In genomic region chr16:19696312-19696711, GRCh38 we compare ENCODE assay signal across 9 cellular contexts. TPM values are rescaled to one million over a fixed set of nuclear protein-coding genes. Genes with fewer than 3 reads are reported as not detected.
DNase-seq lines count a peak whose midpoint lies in the region; ATAC-seq and TF ChIP-seq lines count a peak whose summit lies in the region.
"Had no signal": no experiment of that assay in that cellular context is flagged by ENCODE, and none has a peak within 500 bp of the region (broad histone marks: within the 10 kb centered on the region; RNA-seq: fewer than 3 reads in every experiment).

No MANE protein-coding gene starts in this region.

- H3K4me1 Mint-ChIP-seq in activated CD8-positive, alpha-beta T cell treated with anti-CD3 and anti-CD28 coated beads, Interleukin-2, amount 10 ng/mL, durations not matched to agents 7 days and 5 days (ENCODE audit: low read depth), result peaks cover 31% of the 10 kb centered on the region

- no peak overlapping the region for H3K4me3 Mint-ChIP-seq in activated CD8-positive, alpha-beta T cell treated with anti-CD3 and anti-CD28 coated beads, Interleukin-2, amount 10 ng/mL, durations not matched to agents 7 days and 5 days

- no peak for TF ChIP-seq CTCF in omental fat pad (IDR thresholded peaks at IDR 0.05)

- no peaks in the 10 kb centered on the region for H3K27me3 Mint-ChIP-seq in activated CD8-positive, alpha-beta T cell treated with anti-CD3 and anti-CD28 coated beads, Interleukin-2, amount 10 ng/mL, durations not matched to agents 7 days and 5 days (ENCODE audit: low read depth)

- H3K27ac ChIP-seq in aorta (ENCODE audit: low read depth in 1 of 2, low read length in 2 of 2), result no peak overlapping the region

- peak; percentile 58 for ATAC-seq in activated CD8-positive, alpha-beta T cell treated with anti-CD3 and anti-CD28 coated beads, Interleukin-2, amount 10 ng/mL, durations not matched to agents 7 days and 5 days
- peak; percentile 77 for ATAC-seq in omental fat pad (ENCODE audit: low FRiP score)
- ATAC-seq in aorta (ENCODE audit: low FRiP score), result peak; percentile 51

- DNase-seq in COR-L47 (lab: John Stamatoyannopoulos, UW), result peak; percentile 94
- peak; percentile 67 for DNase-seq in NCI-H2171 treated with DMSO at 0.1 percent for 48 hours (lab: John Stamatoyannopoulos, UW)
- peak; percentile 60 for DNase-seq in activated CD8-positive, alpha-beta T cell treated with anti-CD3 and anti-CD28 coated beads, Interleukin-2, amount 10 ng/mL, durations not matched to agents 7 days and 5 days
- DNase-seq in epidermal melanocyte (ENCODE audit: insufficient read length, low spot score), result peak; percentile 44
- DNase-seq in omental fat pad (ENCODE audit: low spot score), result peak; percentile 86
- peak; percentile 86 to 87 for DNase-seq in aorta
- no peak for DNase-seq in HEK293T (ENCODE audit: extremely low spot score)
- no peak for DNase-seq in retina

- peaks cover 46% of the 10 kb centered on the region for H3K36me3 Mint-ChIP-seq in activated CD8-positive, alpha-beta T cell treated with anti-CD3 and anti-CD28 coated beads, Interleukin-2, amount 10 ng/mL, durations not matched to agents 7 days and 5 days (ENCODE audit: low read depth)

- 21 to 22% methylated on average over 10 of the region's 10 CpGs for WGBS in aorta, 2 donors

- no peaks in the 10 kb centered on the region for H3K4me1 ChIP-seq in aorta (ENCODE audit: control insufficient read depth in 1 of 2, insufficient read depth in 2 of 2, low read length in 2 of 2)

- POLR2A ChIA-PET in activated CD8-positive, alpha-beta T cell treated with anti-CD3 and anti-CD28 coated beads, Interleukin-2, amount 10 ng/mL, durations not matched to agents 7 days and 5 days (lab: Charles Lee), result no interaction called here
- POLR2A ChIA-PET in HEK293T (lab: Yijun Ruan, JAX), result interaction anchor here (1.3 to 1.8 kb wide), 2 partner anchors 10 to 22 kb away, joined by 3 to 4 read pairs; partner anchors contain the start of genes IQCK and KNOP1

- intact Hi-C loops in aorta (cut with DNase I), result no loop called here

- H3K36me3 ChIP-seq in aorta (ENCODE audit: control insufficient read depth in 1 of 2, insufficient read depth in 2 of 2, low read length in 1 of 2), result peaks cover 0 to 3% of the 10 kb centered on the region in 2 donors

- no peaks in the 10 kb centered on the region for H3K9me3 Mint-ChIP-seq in activated CD8-positive, alpha-beta T cell treated with anti-CD3 and anti-CD28 coated beads, Interleukin-2, amount 10 ng/mL, durations not matched to agents 7 days and 5 days (ENCODE audit: insufficient read depth)

- no peaks in the 10 kb centered on the region for H3K27me3 ChIP-seq in aorta (ENCODE audit: control insufficient read depth in 1 of 2, insufficient read depth in 2 of 2, low read length in 1 of 2)

- CTCF ChIA-PET in activated CD8-positive, alpha-beta T cell treated with anti-CD3 and anti-CD28 coated beads, Interleukin-2, amount 10 ng/mL, durations not matched to agents 7 days and 5 days (lab: Charles Lee), result interaction anchor here (0.7 to 1.4 kb wide), 6 partner anchors 47 to 211 kb away, joined by 3 to 5 read pairs (median 4); partner anchors contain the start of gene VPS35L
- CTCF ChIA-PET in HEK293T (lab: Yijun Ruan, JAX), result interaction anchor here (0.7 kb wide), 1 partner anchor 1667 kb away, joined by 3 read pairs; no protein-coding TSS in a partner anchor

- H3K27ac Mint-ChIP-seq in activated CD8-positive, alpha-beta T cell treated with anti-CD3 and anti-CD28 coated beads, Interleukin-2, amount 10 ng/mL, durations not matched to agents 7 days and 5 days, result peak overlapping the region; percentile 57

- no peaks in the 10 kb centered on the region for H3K9me3 ChIP-seq in aorta (ENCODE audit: control insufficient read depth, low read length)
- H3K9me3 ChIP-seq: HAP-1 had no signal

- no peak overlapping the region for H3K4me3 ChIP-seq in aorta (ENCODE audit: low read length in 2 of 2)
- H3K4me3 ChIP-seq: HAP-1 had no signal

TF ChIP-seq in HEK293T, 16 proteins besides CTCF, POLR2A, EP300 and RAD21:
- TF ChIP-seq SP1 (IDR thresholded peaks at IDR 0.05) (no peak), NFRKB (IDR thresholded peaks at IDR 0.05) (no peak), PKNOX1 (IDR thresholded peaks at IDR 0.05) (no peak), ARNT (IDR thresholded peaks at IDR 0.05) (no peak), CTBP1 (IDR thresholded peaks at IDR 0.05; ENCODE audit: borderline replicate concordance) (no peak), FOXM1 (IDR thresholded peaks at IDR 0.05; ENCODE audit: borderline replicate concordance) (no peak), FOXA1 (IDR thresholded peaks at IDR 0.05) (no peak), LEF1 (IDR thresholded peaks at IDR 0.05; ENCODE audit: borderline replicate concordance) (no peak), FOXK2 (IDR thresholded peaks at IDR 0.05) (no peak), HDGF (IDR thresholded peaks at IDR 0.05; ENCODE audit: borderline replicate concordance) (no peak), ZNF384 (IDR thresholded peaks at IDR 0.05) (no peak)
TF ChIP-seq in HEK293T: peak in this region for 0.

RNA-seq across cellular contexts. Expression of gene KNOP1, which starts 21.7 kb away (rescaled TPM):
- total RNA-seq in activated CD8-positive, alpha-beta T cell treated with anti-CD3 and anti-CD28 coated beads, Interleukin-2, amount 10 ng/mL, durations not matched to agents 7 days and 5 days, result 10 to 100 TPM; 22.0 to 23.7 TPM
- 10 to 100 TPM in 2 of 4 donors, 1 to 10 TPM in 2; 4.6 to 19.9 (median 10.1) TPM for total RNA-seq in omental fat pad
- total RNA-seq in aorta, result 10 to 100 TPM in 1 of 2 donors, 1 to 10 TPM in 1; 7.6 to 11.6 TPM
- 10 to 100 TPM in 1 of 2 donors, 1 to 10 TPM in 1; 6.5 to 12.9 TPM for polyA plus RNA-seq in aorta

RNA-seq across cellular contexts. Expression of gene IQCK, which starts 21.8 kb away (rescaled TPM):
- total RNA-seq in activated CD8-positive, alpha-beta T cell treated with anti-CD3 and anti-CD28 coated beads, Interleukin-2, amount 10 ng/mL, durations not matched to agents 7 days and 5 days, result under 1 TPM; 0.81 to 0.97 TPM
- total RNA-seq in omental fat pad (10 to 100 TPM; 14.5 to 28.2 (median 18.9) TPM), aorta (1 to 10 TPM; 5.0 to 10.0 TPM)
- polyA plus RNA-seq in aorta, result 1 to 10 TPM; 4.0 to 6.4 TPM

Comparison
In these comparisons a context has a peak if more than half of its experiments do, and no peak if none do; other contexts are left out.
1. DNase-seq: peak in COR-L47 (single experiment), NCI-H2171 treated with DMSO at 0.1 percent for 48 hours (single experiment), activated CD8-positive, alpha-beta T cell treated with anti-CD3 and anti-CD28 coated beads, Interleukin-2, amount 10 ng/mL, durations not matched to agents 7 days and 5 days (single experiment), epidermal melanocyte (single experiment), omental fat pad (single experiment) and aorta (2 of 2); none in HEK293T (single experiment) and retina (single experiment).
2. Peak in every context shown above with its lines, with median percentiles within 50 percentile points of each other: ATAC-seq.